In the genomic region with DNA sequence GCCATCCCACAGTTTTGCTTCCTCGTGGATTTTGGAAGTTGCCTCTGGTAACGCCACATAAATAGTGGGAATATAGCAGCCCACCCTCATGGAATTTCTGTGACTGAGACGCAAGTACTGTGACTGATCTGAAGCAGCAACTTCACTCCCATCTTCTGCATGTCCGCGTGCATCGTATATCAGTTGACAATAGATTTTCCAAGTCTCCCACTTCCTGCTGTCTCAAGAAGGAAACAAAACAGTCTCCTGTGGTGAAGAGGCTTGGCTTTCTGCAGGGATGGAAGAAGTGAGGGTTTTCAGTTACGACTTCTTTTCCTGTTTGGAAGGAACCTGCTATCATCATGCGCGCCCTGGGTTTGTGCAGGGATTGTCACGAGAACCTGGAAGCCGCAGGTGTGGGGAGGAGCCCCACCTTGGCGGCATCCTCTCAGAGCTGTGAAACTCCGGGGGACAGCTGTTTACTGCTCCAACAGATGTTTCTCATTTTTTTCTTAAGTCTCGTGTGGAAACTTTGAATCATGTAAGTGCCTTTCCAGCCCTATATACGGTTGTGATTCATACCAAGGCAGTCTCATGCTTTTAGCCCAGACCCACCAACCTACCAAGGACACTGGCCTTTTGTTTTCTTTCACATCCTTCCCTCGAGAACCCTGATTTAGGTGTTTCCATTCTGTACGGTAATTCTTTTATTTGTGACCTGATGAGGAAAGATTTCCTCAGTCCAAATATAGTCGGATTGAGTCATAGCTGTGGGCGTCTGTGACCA, we compare ENCODE assay signal across 1 cellular context.
TF ChIP-seq lines count a peak whose summit lies in the region.

No MANE protein-coding gene starts in this region.

TF ChIP-seq in GM12878, 131 proteins besides CTCF, POLR2A, EP300 and RAD21:
- no peak for TF ChIP-seq POLR2AphosphoS2 (IDR thresholded peaks at IDR 0.05; ENCODE audit: low read depth, low read length)
- TF ChIP-seq SREBF2 (IDR thresholded peaks at IDR 0.05; ENCODE audit: low read length): no peak
- no peak for TF ChIP-seq NBN (IDR thresholded peaks at IDR 0.05)
- TF ChIP-seq KAT2A (conservative IDR thresholded peaks at IDR 0.05; ENCODE audit: control insufficient read depth, low read depth, low read length): no peak
- TF ChIP-seq ZBED1 (IDR thresholded peaks at IDR 0.05; ENCODE audit: borderline replicate concordance): no peak
- no peak for TF ChIP-seq MXI1 (IDR thresholded peaks at IDR 0.05; ENCODE audit: low read depth, low read length)
- TF ChIP-seq RBBP5 (conservative IDR thresholded peaks at IDR 0.05): no peak
- TF ChIP-seq BACH1 (IDR thresholded peaks at IDR 0.05; ENCODE audit: borderline replicate concordance): no peak
- TF ChIP-seq E4F1 (IDR thresholded peaks at IDR 0.05; ENCODE audit: borderline replicate concordance, partially characterized antibody): no peak
- no peak for TF ChIP-seq HSF1 (IDR thresholded peaks at IDR 0.05; ENCODE audit: low read depth, low read length)
- TF ChIP-seq, protein P1, sequence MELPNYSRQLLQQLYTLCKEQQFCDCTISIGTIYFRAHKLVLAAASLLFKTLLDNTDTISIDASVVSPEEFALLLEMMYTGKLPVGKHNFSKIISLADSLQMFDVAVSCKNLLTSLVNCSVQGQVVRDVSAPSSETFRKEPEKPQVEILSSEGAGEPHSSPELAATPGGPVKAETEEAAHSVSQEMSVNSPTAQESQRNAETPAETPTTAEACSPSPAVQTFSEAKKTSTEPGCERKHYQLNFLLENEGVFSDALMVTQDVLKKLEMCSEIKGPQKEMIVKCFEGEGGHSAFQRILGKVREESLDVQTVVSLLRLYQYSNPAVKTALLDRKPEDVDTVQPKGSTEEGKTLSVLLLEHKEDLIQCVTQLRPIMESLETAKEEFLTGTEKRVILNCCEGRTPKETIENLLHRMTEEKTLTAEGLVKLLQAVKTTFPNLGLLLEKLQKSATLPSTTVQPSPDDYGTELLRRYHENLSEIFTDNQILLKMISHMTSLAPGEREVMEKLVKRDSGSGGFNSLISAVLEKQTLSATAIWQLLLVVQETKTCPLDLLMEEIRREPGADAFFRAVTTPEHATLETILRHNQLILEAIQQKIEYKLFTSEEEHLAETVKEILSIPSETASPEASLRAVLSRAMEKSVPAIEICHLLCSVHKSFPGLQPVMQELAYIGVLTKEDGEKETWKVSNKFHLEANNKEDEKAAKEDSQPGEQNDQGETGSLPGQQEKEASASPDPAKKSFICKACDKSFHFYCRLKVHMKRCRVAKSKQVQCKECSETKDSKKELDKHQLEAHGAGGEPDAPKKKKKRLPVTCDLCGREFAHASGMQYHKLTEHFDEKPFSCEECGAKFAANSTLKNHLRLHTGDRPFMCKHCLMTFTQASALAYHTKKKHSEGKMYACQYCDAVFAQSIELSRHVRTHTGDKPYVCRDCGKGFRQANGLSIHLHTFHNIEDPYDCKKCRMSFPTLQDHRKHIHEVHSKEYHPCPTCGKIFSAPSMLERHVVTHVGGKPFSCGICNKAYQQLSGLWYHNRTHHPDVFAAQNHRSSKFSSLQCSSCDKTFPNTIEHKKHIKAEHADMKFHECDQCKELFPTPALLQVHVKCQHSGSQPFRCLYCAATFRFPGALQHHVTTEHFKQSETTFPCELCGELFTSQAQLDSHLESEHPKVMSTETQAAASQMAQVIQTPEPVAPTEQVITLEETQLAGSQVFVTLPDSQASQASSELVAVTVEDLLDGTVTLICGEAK (IDR thresholded peaks at IDR 0.05; ENCODE audit: borderline replicate concordance): no peak
- no peak for TF ChIP-seq NR2C2 (IDR thresholded peaks at IDR 0.05; ENCODE audit: borderline replicate concordance, control insufficient read depth, insufficient read length, low read depth)
- TF ChIP-seq RELA (IDR thresholded peaks at IDR 0.05; ENCODE audit: borderline replicate concordance, partially characterized antibody): no peak
- TF ChIP-seq CEBPB (IDR thresholded peaks at IDR 0.05; ENCODE audit: borderline replicate concordance in 1 of 2, low read depth in 2 of 2, low read length in 2 of 2): no peak
- no peak for TF ChIP-seq E2F8 (IDR thresholded peaks at IDR 0.05; ENCODE audit: low read depth, partially characterized antibody)
- no peak for TF ChIP-seq NFIC (IDR thresholded peaks at IDR 0.05; ENCODE audit: low read depth, low read length)
- TF ChIP-seq REST (IDR thresholded peaks at IDR 0.05; ENCODE audit: low read depth, low read length): no peak
